22 cellular contexts compared by ENCODE assay signal in the genomic region with DNA sequence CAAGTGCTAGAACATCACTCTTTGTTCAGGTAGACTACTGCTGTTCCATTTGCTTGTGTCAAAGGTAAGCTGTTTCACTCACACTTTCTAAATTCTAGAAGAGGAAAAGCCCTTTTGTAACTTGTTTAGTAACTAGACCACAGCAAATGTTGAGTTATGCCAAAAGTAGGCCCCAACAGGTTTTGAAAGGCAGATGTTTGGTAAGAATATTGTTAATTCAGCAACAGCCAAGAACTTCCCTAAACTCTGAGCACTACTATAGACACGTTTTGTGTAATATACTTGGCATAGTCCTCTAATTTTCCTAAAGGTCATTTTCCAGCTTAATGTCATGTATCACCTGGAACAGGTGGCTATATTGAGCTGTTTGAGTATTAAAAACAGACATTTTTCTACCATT.
"Had no signal": no experiment of that assay in that cellular context is flagged by ENCODE, and none has a peak within 500 bp of the region (broad histone marks: within the 10 kb centered on the region; RNA-seq: fewer than 3 reads in every experiment).

No MANE protein-coding gene starts in this region.

- DNase-seq: activated CD4-positive, alpha-beta memory T cell treated with anti-CD3 and anti-CD28 coated beads, Interleukin-2, amount 10 ng/mL, durations not matched to agents 7 days and 5 days; activated CD4-positive, alpha-beta T cell treated with anti-CD3 and anti-CD28 coated beads for 36 hours; activated gamma-delta T cell treated with Interleukin-2 at 50 U/mL for 16 hours; activated T-cell treated with anti-CD3 and anti-CD28 coated beads, Interleukin-2, amount 50 U/mL, for 48 hours; amniotic stem cell; body of pancreas; central memory CD4-positive, alpha-beta T cell; effector CD4-positive, alpha-beta T cell; foreskin keratinocyte; glutamatergic neuron; hypothalamus; kidney; left ventricle myocardium inferior; mucosa of descending colon; naive thymus-derived CD8-positive, alpha-beta T cell; stimulated activated CD4-positive, alpha-beta T cell treated with anti-CD3 and anti-CD28 coated beads, Interleukin-12 subunit alpha, Interleukin-12 subunit beta, amount 100 ng/mL, for 4 hours; stimulated activated CD4-positive, alpha-beta T cell treated with anti-CD3 and anti-CD28 coated beads, Interleukin-2, amount 100 ng/mL, for 24 hours; transverse colon had no signal

- H3K27me3 ChIP-seq: body of pancreas, foreskin keratinocyte, transverse colon had no signal

- H3K4me1 Mint-ChIP-seq: stimulated activated memory B cell treated with anti-CD40 and anti-IgM and Interleukin-4, amounts not matched to agents 10 μg/mL and 1 μg/mL and 100 μg/mL, for 72 hours had no signal

- H3K4me3 ChIP-seq: body of pancreas, coronary artery, left ventricle myocardium inferior, mucosa of descending colon, transverse colon had no signal

- H3K4me3 Mint-ChIP-seq: activated CD4-positive, alpha-beta memory T cell treated with anti-CD3 and anti-CD28 coated beads, Interleukin-2, amount 10 ng/mL, durations not matched to agents 7 days and 5 days; activated CD4-positive, alpha-beta T cell treated with anti-CD3 and anti-CD28 coated beads for 36 hours; activated naive CD8-positive, alpha-beta T cell; naive thymus-derived CD8-positive, alpha-beta T cell; stimulated activated memory B cell treated with anti-CD40 and anti-IgM and Interleukin-4, amounts not matched to agents 10 μg/mL and 1 μg/mL and 100 μg/mL, for 72 hours had no signal

- ATAC-seq: activated CD4-positive, alpha-beta T cell treated with anti-CD3 and anti-CD28 coated beads for 36 hours; body of pancreas; foreskin keratinocyte; mucosa of descending colon; naive thymus-derived CD8-positive, alpha-beta T cell; stimulated activated memory B cell treated with anti-CD40 and anti-IgM and Interleukin-4, amounts not matched to agents 10 μg/mL and 1 μg/mL and 100 μg/mL, for 72 hours had no signal

- H3K9me3 ChIP-seq: body of pancreas, left ventricle myocardium inferior, mucosa of descending colon, transverse colon had no signal

- H3K27me3 Mint-ChIP-seq: activated CD4-positive, alpha-beta memory T cell treated with anti-CD3 and anti-CD28 coated beads, Interleukin-2, amount 10 ng/mL, durations not matched to agents 7 days and 5 days; activated CD4-positive, alpha-beta T cell treated with anti-CD3 and anti-CD28 coated beads for 36 hours; activated naive CD8-positive, alpha-beta T cell; naive thymus-derived CD8-positive, alpha-beta T cell; stimulated activated memory B cell treated with anti-CD40 and anti-IgM and Interleukin-4, amounts not matched to agents 10 μg/mL and 1 μg/mL and 100 μg/mL, for 72 hours had no signal

- FAIRE-seq: kidney had no signal

- H3K27ac ChIP-seq: body of pancreas, foreskin keratinocyte, left ventricle myocardium inferior, parathyroid adenoma, transverse colon had no signal

- H3K9me3 Mint-ChIP-seq: activated CD4-positive, alpha-beta memory T cell treated with anti-CD3 and anti-CD28 coated beads, Interleukin-2, amount 10 ng/mL, durations not matched to agents 7 days and 5 days; naive thymus-derived CD8-positive, alpha-beta T cell; stimulated activated memory B cell treated with anti-CD40 and anti-IgM and Interleukin-4, amounts not matched to agents 10 μg/mL and 1 μg/mL and 100 μg/mL, for 72 hours had no signal

- H3K4me1 ChIP-seq: parathyroid adenoma had no signal

- H3K27ac Mint-ChIP-seq: activated CD4-positive, alpha-beta memory T cell treated with anti-CD3 and anti-CD28 coated beads, Interleukin-2, amount 10 ng/mL, durations not matched to agents 7 days and 5 days; activated CD4-positive, alpha-beta T cell treated with anti-CD3 and anti-CD28 coated beads for 36 hours; activated naive CD8-positive, alpha-beta T cell; stimulated activated memory B cell treated with anti-CD40 and anti-IgM and Interleukin-4, amounts not matched to agents 10 μg/mL and 1 μg/mL and 100 μg/mL, for 72 hours had no signal
